25 cellular contexts compared by ENCODE assay signal in the genomic region with DNA sequence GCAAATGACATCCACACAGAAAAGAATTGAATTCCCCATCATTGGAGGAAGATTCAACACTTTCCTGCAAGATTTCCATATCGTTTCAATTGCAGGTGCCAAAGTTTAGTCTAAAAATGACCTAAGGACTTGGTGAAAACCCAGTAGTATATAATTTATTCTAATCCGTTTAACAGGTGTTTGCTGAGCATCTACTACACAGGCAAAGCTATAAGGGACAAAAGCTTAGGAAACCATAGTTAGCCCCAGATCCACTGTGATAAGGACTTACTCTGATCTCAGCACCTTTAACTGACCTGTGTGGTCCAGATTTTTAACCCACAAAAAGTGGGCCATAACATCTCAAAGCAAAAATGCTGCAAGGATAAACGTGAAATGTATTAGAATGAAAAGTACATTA. TPM values are rescaled to one million over a fixed set of nuclear protein-coding genes. Genes with fewer than 3 reads are reported as not detected.
DNase-seq lines count a peak whose midpoint lies in the region; ATAC-seq, FAIRE-seq and TF ChIP-seq lines count a peak whose summit lies in the region.
"Had no signal": no experiment of that assay in that cellular context is flagged by ENCODE, and none has a peak within 500 bp of the region (broad histone marks: within the 10 kb centered on the region; RNA-seq: fewer than 3 reads in every experiment).

No MANE protein-coding gene starts in this region.

- 52% methylated on average over 3 of the region's 3 CpGs for WGBS in GM12878 (ENCODE audit: insufficient coverage, insufficient replicate concordance, low lambda C conversion rate, missing lambda C conversion rate)

- H3K27me3 ChIP-seq in DOHH2 (ENCODE audit: control insufficient read depth, low read length): no peaks in the 10 kb centered on the region
- no peaks in the 10 kb centered on the region for H3K27me3 ChIP-seq in Karpas-422 (ENCODE audit: low read length)
- H3K27me3 ChIP-seq in GM12878 (replicated peaks in 1 of 2; ENCODE audit: control insufficient read depth in 2 of 2, insufficient read depth in 2 of 2, low read length in 1 of 2): no peaks in the 10 kb centered on the region
- no peaks in the 10 kb centered on the region for H3K27me3 ChIP-seq in effector memory CD4-positive, alpha-beta T cell (replicated peaks; ENCODE audit: control insufficient read depth, insufficient read depth, low read length, poor library complexity, severe bottlenecking)
- H3K27me3 ChIP-seq: BLaER1 treated with 17β-estradiol and CSF1 and Interleukin-3, amounts not matched to agents 10 nM and 100 nM had no signal

- CTCF ChIA-PET in GM12878 (lab: Yijun Ruan, JAX): interaction anchor here (0.8 to 3.6 kb wide), 11 partner anchors 9 to 715 kb away, joined by 3 to 44 read pairs (median 4); no protein-coding TSS in a partner anchor

- POLR2A ChIA-PET in GM12878 (lab: Charles Lee): interaction anchor here (0.5 to 2.1 kb wide), 7 partner anchors 12 to 81 kb away, joined by 3 to 11 read pairs (median 5); no protein-coding TSS in a partner anchor

- no peak for TF ChIP-seq RAD21 in GM12878 (IDR thresholded peaks at IDR 0.05; ENCODE audit: insufficient read depth, low read depth, low read length)

- H2AFZ ChIP-seq in Karpas-422 (ENCODE audit: low read length): no peak overlapping the region
- no peak overlapping the region for H2AFZ ChIP-seq in GM12878 (ENCODE audit: control insufficient read depth, low read depth, low read length)

- H3K4me3 ChIP-seq in DOHH2 (ENCODE audit: low read length) (no peak overlapping the region), Karpas-422 (ENCODE audit: low read length) (no peak overlapping the region), GM12878 (0 out of 2 replicates have a peak overlapping the region, but pooled peaks have one; percentile 12)
- H3K4me3 ChIP-seq in effector memory CD4-positive, alpha-beta T cell (ENCODE audit: insufficient read depth, low read depth, low read length, poor library complexity, severe bottlenecking): no peak overlapping the region
- H3K4me3 ChIP-seq: BLaER1 treated with 17β-estradiol and CSF1 and Interleukin-3, amounts not matched to agents 10 nM and 100 nM; SK-N-MC had no signal

- no peaks in the 10 kb centered on the region for H3K27me3 Mint-ChIP-seq in stimulated activated memory B cell treated with anti-CD40 and anti-IgM and Interleukin-4, amounts not matched to agents 10 μg/mL and 1 μg/mL and 100 μg/mL, for 72 hours
- H3K27me3 Mint-ChIP-seq: CD4-positive, alpha-beta T cell had no signal

- no peaks in the 10 kb centered on the region for H3K36me3 ChIP-seq in DOHH2 (ENCODE audit: control insufficient read depth, low read length)
- H3K36me3 ChIP-seq in Karpas-422 (ENCODE audit: insufficient read depth, low read length): no peaks in the 10 kb centered on the region
- peaks cover 0 to 7% of the 10 kb centered on the region in 2 experiments; a peak in 2 of 4 replicates for H3K36me3 ChIP-seq in GM12878 (ENCODE audit: control insufficient read depth in 2 of 2, insufficient read depth in 2 of 2, low read length in 1 of 2)
- peaks cover 4% of the 10 kb centered on the region for H3K36me3 ChIP-seq in effector memory CD4-positive, alpha-beta T cell (ENCODE audit: control insufficient read depth, insufficient read depth, low read length)

- H3K9ac ChIP-seq in Karpas-422 (ENCODE audit: low read length) (no peak overlapping the region), GM12878 (ENCODE audit: control insufficient read depth, insufficient read depth, low read length) (no peak overlapping the region)
- H3K9ac ChIP-seq: BLaER1 treated with 17β-estradiol and CSF1 and Interleukin-3, amounts not matched to agents 10 nM and 100 nM had no signal

- no peak overlapping the region for H3K4me3 Mint-ChIP-seq in stimulated activated memory B cell treated with anti-CD40 and anti-IgM and Interleukin-4, amounts not matched to agents 10 μg/mL and 1 μg/mL and 100 μg/mL, for 72 hours
- H3K4me3 Mint-ChIP-seq: CD4-positive, alpha-beta T cell had no signal

- peaks cover 9% of the 10 kb centered on the region for H3K36me3 Mint-ChIP-seq in stimulated activated memory B cell treated with anti-CD40 and anti-IgM and Interleukin-4, amounts not matched to agents 10 μg/mL and 1 μg/mL and 100 μg/mL, for 72 hours

- no peaks in the 10 kb centered on the region for H4K20me1 ChIP-seq in DOHH2 (ENCODE audit: control insufficient read depth, insufficient read depth, low read depth, low read length)
- H4K20me1 ChIP-seq in Karpas-422 (ENCODE audit: insufficient read depth, low read depth, low read length): no peaks in the 10 kb centered on the region
- H4K20me1 ChIP-seq in GM12878 (ENCODE audit: control insufficient read depth, insufficient read depth): no peaks in the 10 kb centered on the region; the same call in 1 of the 2 replicates

- H3K79me2 ChIP-seq in DOHH2 (ENCODE audit: control insufficient read depth, low read length) (peaks cover 4% of the 10 kb centered on the region; the same call in 1 of the 2 replicates), Karpas-422 (ENCODE audit: low read length) (peaks cover 51% of the 10 kb centered on the region), GM12878 (ENCODE audit: control insufficient read depth, insufficient read depth, low read length) (peaks cover 2% of the 10 kb centered on the region)

- FAIRE-seq in GM12878 (lab: Jason Lieb, UNC): no peak
- FAIRE-seq: D721Med, G401.6, GM19239, H54 had no signal

- in situ Hi-C loops in GM12878 (cut with MboI): no loop called here

- H3K27ac ChIP-seq in DOHH2 (ENCODE audit: low read depth, low read length) (peak overlapping the region; percentile 35; the same call in 1 of the 2 replicates), Karpas-422 (ENCODE audit: low read length) (peak overlapping the region; percentile 68), GM12878 (ENCODE audit: control insufficient read depth, insufficient read depth) (no peak overlapping the region; the same call in 1 of the 2 replicates)
- no peak overlapping the region for H3K27ac ChIP-seq in effector memory CD4-positive, alpha-beta T cell (ENCODE audit: insufficient read depth, low read length, poor library complexity, severe bottlenecking)
- H3K27ac ChIP-seq: BLaER1 treated with 17β-estradiol and CSF1 and Interleukin-3, amounts not matched to agents 10 nM and 100 nM; SK-N-MC had no signal

- peaks cover 25% of the 10 kb centered on the region for H3K4me1 Mint-ChIP-seq in stimulated activated memory B cell treated with anti-CD40 and anti-IgM and Interleukin-4, amounts not matched to agents 10 μg/mL and 1 μg/mL and 100 μg/mL, for 72 hours

- no peak for DNase-seq in Karpas-422
- no peak for DNase-seq in GM12878 (ENCODE audit: low read depth, low spot score)
- DNase-seq in effector memory CD4-positive, alpha-beta T cell: no peak
- DNase-seq in NCI-H128 (lab: John Stamatoyannopoulos, UW; ENCODE audit: unreplicated experiment): no peak
- no peak for DNase-seq in left colon
- DNase-seq: CD4-positive, alpha-beta T cell; DMS53; Kasumi-1; NCI-H1092 treated with DMSO at 0.1 percent for 48 hours; NCI-H1436 treated with DMSO at 0.1 percent for 48 hours; NCI-H1930; NCI-H2107; NCI-H524 treated with DMSO at 0.1 percent for 48 hours; NCI-H774; SIG-M5; SW 1271 had no signal

- H3K27ac Mint-ChIP-seq in stimulated activated memory B cell treated with anti-CD40 and anti-IgM and Interleukin-4, amounts not matched to agents 10 μg/mL and 1 μg/mL and 100 μg/mL, for 72 hours: peak overlapping the region; percentile 60
- H3K27ac Mint-ChIP-seq: CD4-positive, alpha-beta T cell had no signal

- intact Hi-C loops in GM12878 (cut with micrococcal nuclease; ENCODE audit: unreplicated experiment): no loop called here
- intact Hi-C loops in left colon (cut with DNase I, micrococcal nuclease): no loop called here

- H3K4me1 ChIP-seq in DOHH2 (ENCODE audit: control insufficient read depth, low read length) (peaks cover 18% of the 10 kb centered on the region), Karpas-422 (ENCODE audit: low read length) (peaks cover 16% of the 10 kb centered on the region), GM12878 (ENCODE audit: control insufficient read depth, insufficient read depth, low read length) (peaks cover 10% of the 10 kb centered on the region)
- H3K4me1 ChIP-seq in effector memory CD4-positive, alpha-beta T cell (ENCODE audit: control insufficient read depth, insufficient read depth, low read length, poor library complexity, severe bottlenecking): no peaks in the 10 kb centered on the region

- no peaks in the 10 kb centered on the region for H3K9me3 ChIP-seq in DOHH2 (ENCODE audit: control insufficient read depth, insufficient read depth, low read length)
- no peaks in the 10 kb centered on the region for H3K9me3 ChIP-seq in Karpas-422 (ENCODE audit: low read length)
- no peaks in the 10 kb centered on the region for H3K9me3 ChIP-seq in GM12878 (replicated peaks; ENCODE audit: control insufficient read depth, insufficient read depth, low read length)
- H3K9me3 ChIP-seq in effector memory CD4-positive, alpha-beta T cell (ENCODE audit: control insufficient read depth, low read length): no peaks in the 10 kb centered on the region
- H3K9me3 ChIP-seq: BLaER1 treated with 17β-estradiol and CSF1 and Interleukin-3, amounts not matched to agents 10 nM and 100 nM had no signal

- no peak for TF ChIP-seq CTCF in DOHH2 (IDR thresholded peaks at IDR 0.05; ENCODE audit: low read depth, low read length, poor library complexity, severe bottlenecking)
- no peak for TF ChIP-seq CTCF in GM12878 (IDR thresholded peaks at IDR 0.05 in 2 of 3, conservative IDR thresholded peaks at IDR 0.05 in 1 of 3; ENCODE audit: control insufficient read depth in 2 of 3, extremely low read depth in 1 of 3, insufficient read depth in 1 of 3, low read depth in 3 of 3, low read length in 3 of 3)

- peak overlapping the region; percentile 46 for H3K4me2 ChIP-seq in DOHH2 (ENCODE audit: low read length)
- H3K4me2 ChIP-seq in Karpas-422 (ENCODE audit: low read depth, low read length, poor library complexity, severe bottlenecking): peak overlapping the region; percentile 53
- H3K4me2 ChIP-seq in GM12878 (ENCODE audit: control insufficient read depth, insufficient read depth): peak overlapping the region; percentile 33; the same call in 1 of the 2 replicates
- H3K4me2 ChIP-seq: BLaER1 treated with 17β-estradiol and CSF1 and Interleukin-3, amounts not matched to agents 10 nM and 100 nM had no signal

- no peaks in the 10 kb centered on the region for H3K9me3 Mint-ChIP-seq in stimulated activated memory B cell treated with anti-CD40 and anti-IgM and Interleukin-4, amounts not matched to agents 10 μg/mL and 1 μg/mL and 100 μg/mL, for 72 hours
- H3K9me3 Mint-ChIP-seq: CD4-positive, alpha-beta T cell had no signal

- no peak for TF ChIP-seq POLR2A in GM12878 (IDR thresholded peaks at IDR 0.05; ENCODE audit: low read depth, low read length)

- ATAC-seq in GM12878 (peak; percentile 27; the same call in 1 of the 3 replicates), left colon (no peak)
- no peak for ATAC-seq in stimulated activated memory B cell treated with anti-CD40 and anti-IgM and Interleukin-4, amounts not matched to agents 10 μg/mL and 1 μg/mL and 100 μg/mL, for 72 hours
- ATAC-seq: Panc1 had no signal

- H3K9me2 ChIP-seq in DOHH2 (replicated peaks; ENCODE audit: control insufficient read depth, low read length): no peaks in the 10 kb centered on the region
- no peaks in the 10 kb centered on the region for H3K9me2 ChIP-seq in Karpas-422 (replicated peaks; ENCODE audit: insufficient read depth, low read length)

- RAD21 ChIA-PET in GM12878 (lab: Charles Lee; ENCODE audit: unreplicated experiment): interaction anchor here (1.2 to 3.1 kb wide), 6 partner anchors 10 to 77 kb away, joined by 3 to 34 read pairs (median 8); a partner anchor contains a TSS

- no TSS peak for BruUV-seq in GM12878 (replicated peaks; lab: Mats Ljungman, UMichigan)

- peaks cover 24% of the 10 kb centered on the region; the same call in 1 of the 2 replicates for H3F3A ChIP-seq in DOHH2 (ENCODE audit: control insufficient read depth, insufficient read depth)

- no peak for TF ChIP-seq EP300 in GM12878 (IDR thresholded peaks at IDR 0.05; ENCODE audit: borderline replicate concordance in 1 of 2, control insufficient read depth in 1 of 2, low read depth in 2 of 2, low read length in 2 of 2)

- SMC1A ChIA-PET in GM12878 (lab: Charles Lee; ENCODE audit: uncharacterized antibody, unreplicated experiment): interaction anchor here (0.6 to 4.2 kb wide), 12 partner anchors 8 to 566 kb away, joined by 3 to 30 read pairs (median 3); no protein-coding TSS in a partner anchor

RNA-seq across cellular contexts. Expression of a gene that starts 19.1 kb away (rescaled TPM):
- 34.7 and 37.3 TPM in 2 replicates for total RNA-seq in Karpas-422 (2014; rRNA removed; shearing (Covaris generic); ENCODE audit: low replicate concordance)
- total RNA-seq in GM12878 (2013; cell fraction: nucleolus; rRNA removed): 127 and 133 TPM in 2 replicates
- 21.0 and 21.8 TPM in 2 replicates for total RNA-seq in GM12878 (2014; rRNA removed)
- total RNA-seq in GM12878 (2014; rRNA removed; fragmentation: Illumina TruSeq; extraction: Trizol): 30.6 and 35.6 TPM in 2 replicates
- total RNA-seq in GM12878 (2021): 40.7 and 43.4 TPM in 2 replicates
- polyA plus RNA-seq in GM12878 (2011; ENCODE audit: low read depth): 28.7 TPM
- 75.5 and 127 TPM in 2 replicates for polyA plus RNA-seq in GM12878 (2011; rRNA removed)
- 26.5 and 36.9 TPM in 2 replicates for polyA plus RNA-seq in GM12878 (2011; cell fraction: cytosol; rRNA removed)
- polyA plus RNA-seq in GM12878 (2011; cell fraction: nucleus; rRNA removed): 24.6 and 30.6 TPM in 2 replicates
- polyA plus RNA-seq in GM12878 (2012): 37.4 and 38.8 TPM in 2 replicates
- 49.8 and 80.4 TPM in 2 replicates for polyA plus RNA-seq in GM12878 (2014; fragmentation: Illumina TruSeq; extraction: Trizol)
- polyA plus RNA-seq in GM12878 (2014; fragmentation: Nextera tagmentation; extraction: Ambion mirVana): 10 to 100 TPM; 15.6 to 16.8 TPM
- polyA plus RNA-seq in GM12878 (2014; rRNA removed): 25.1 and 29.9 TPM in 2 replicates
- polyA plus RNA-seq in GM12878 (2016; fragmentation: Nextera tagmentation; extraction: Ambion mirVana): 10 to 100 TPM; 28.4 to 38.7 TPM
- polyA minus RNA-seq in GM12878 (2011; rRNA and poly(A)+ RNA removed): 38.4 and 53.8 TPM in 2 replicates
- polyA minus RNA-seq in GM12878 (2011; cell fraction: cytosol; rRNA and poly(A)+ RNA removed): 16.2 and 27.7 TPM in 2 replicates
- 19.1 and 37.6 TPM in 2 replicates for polyA minus RNA-seq in GM12878 (2011; cell fraction: nucleus; rRNA and poly(A)+ RNA removed)
- 10 to 100 TPM; 32.2 to 49.1 TPM for total RNA-seq in left colon

Comparison
In these comparisons a context has a peak if more than half of its experiments do, and no peak if none do; other contexts are left out.
1. H3K27ac ChIP-seq: peak in DOHH2 (single experiment) and Karpas-422 (single experiment); none in GM12878 (single experiment) and effector memory CD4-positive, alpha-beta T cell (single experiment).
2. Peak in every context shown above with its lines, with median percentiles within 50 percentile points of each other: H3K4me2 ChIP-seq.